Comparison of ENCODE assay signal across 10 cellular contexts in the genomic region with DNA sequence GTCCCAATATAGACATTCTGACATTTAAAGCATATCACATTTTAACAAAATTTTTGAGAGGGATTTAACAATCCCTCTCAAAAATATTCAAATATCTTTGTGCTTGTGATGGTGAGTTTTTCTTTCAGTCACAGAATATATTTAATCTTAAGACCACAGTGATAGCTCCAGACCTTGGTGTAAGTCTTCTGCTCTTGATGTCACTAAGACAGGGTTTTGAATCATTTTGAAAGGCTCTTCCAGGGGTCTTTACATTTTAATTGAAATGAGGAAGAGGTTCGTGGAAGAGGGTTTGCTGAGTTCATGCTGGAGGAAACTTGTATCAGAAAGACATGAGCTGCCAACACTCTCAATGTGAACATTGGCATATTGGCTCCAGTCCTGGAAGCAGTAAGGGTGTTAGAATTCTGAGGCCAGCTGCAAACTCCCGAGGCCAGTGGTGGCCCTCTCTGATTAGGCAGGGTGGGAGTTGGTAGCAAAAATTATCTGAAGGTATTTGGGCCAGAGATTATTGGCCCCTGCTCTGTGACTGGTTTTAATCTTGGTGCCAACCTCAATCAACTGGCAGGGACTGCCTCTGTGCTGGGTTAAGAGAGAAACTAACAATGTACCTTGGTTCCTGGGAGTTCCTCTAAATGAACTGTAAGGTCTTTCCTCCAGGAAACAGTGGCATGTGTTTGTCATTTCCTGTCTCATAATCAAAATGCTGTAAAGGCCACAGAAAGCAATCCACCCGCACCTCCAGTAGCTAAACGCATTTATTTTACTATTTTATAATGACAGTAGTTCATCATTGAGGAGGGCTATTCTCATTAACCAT. TPM values are rescaled to one million over a fixed set of nuclear protein-coding genes. Genes with fewer than 3 reads are reported as not detected.
DNase-seq lines count a peak whose midpoint lies in the region; ATAC-seq and TF ChIP-seq lines count a peak whose summit lies in the region.
"Had no signal": no experiment of that assay in that cellular context is flagged by ENCODE, and none has a peak within 500 bp of the region (broad histone marks: within the 10 kb centered on the region; RNA-seq: fewer than 3 reads in every experiment).

No MANE protein-coding gene starts in this region.

- no peak overlapping the region for H3K4me3 Mint-ChIP-seq in T-helper 17 cell

- H3K36me3 Mint-ChIP-seq in T-helper 17 cell (ENCODE audit: low read depth), result peaks cover 2% of the 10 kb centered on the region

- H3K9me3 ChIP-seq in T-helper 17 cell (ENCODE audit: control insufficient read depth, low read length, poor library complexity, severe bottlenecking), result no peaks in the 10 kb centered on the region
- H3K9me3 ChIP-seq: thoracic aorta had no signal

- H3K4me1 Mint-ChIP-seq in T-helper 17 cell, result peaks cover 10% of the 10 kb centered on the region

- H3K27me3 Mint-ChIP-seq in T-helper 17 cell, result no peaks in the 10 kb centered on the region

- H3K4me3 ChIP-seq in GM12865 (ENCODE audit: low read depth, low read length), result no peak overlapping the region
- H3K4me3 ChIP-seq: thoracic aorta had no signal

- ATAC-seq in T-helper 17 cell, result no peak

- DNase-seq in AML-193 (lab: John Stamatoyannopoulos, UW) (peak; percentile 76 to 87), GM12865 (ENCODE audit: low read depth) (peak; percentile 3), T-helper 17 cell (no peak), kidney tubule cell (ENCODE audit: low spot score) (peak; percentile 12), NCI-H187 treated with DMSO at 0.1 percent for 48 hours (lab: John Stamatoyannopoulos, UW) (no peak), mucosa of gallbladder (ENCODE audit: low spot score) (no peak), NCI-H2196 treated with DMSO at 0.1 percent for 48 hours (lab: John Stamatoyannopoulos, UW; ENCODE audit: unreplicated experiment) (no peak)
- DNase-seq in effector CD4-positive, alpha-beta T cell, result no peak
- DNase-seq: NCI-H1105 had no signal

- H3K27ac Mint-ChIP-seq in T-helper 17 cell, result peak overlapping the region; percentile 32

- no peak for TF ChIP-seq CTCF in GM12865 (IDR thresholded peaks at IDR 0.05; ENCODE audit: insufficient read depth, low read depth, low read length, missing control alignments)

RNA-seq across cellular contexts. Expression of gene POU1F1, which starts 5.3 kb away (rescaled TPM):
- not detected for total RNA-seq in T-helper 17 cell
- not detected for total RNA-seq in mucosa of gallbladder
- total RNA-seq: thoracic aorta had no signal

RNA-seq across cellular contexts. Expression of gene CHMP2B, which starts 44.0 kb away (rescaled TPM):
- total RNA-seq in T-helper 17 cell (10 to 100 TPM; 24.3 to 29.4 TPM), mucosa of gallbladder (54.0 TPM)

Comparison
In these comparisons a context has a peak if more than half of its experiments do, and no peak if none do; other contexts are left out.
1. DNase-seq: peak in AML-193 (2 of 2), GM12865 (single experiment) and kidney tubule cell (single experiment); none in T-helper 17 cell (0 of 3), NCI-H187 treated with DMSO at 0.1 percent for 48 hours (single experiment), effector CD4-positive, alpha-beta T cell (single experiment), mucosa of gallbladder (single experiment) and NCI-H2196 treated with DMSO at 0.1 percent for 48 hours (single experiment).